Comparison of ENCODE assay signal across 14 cellular contexts in genomic region chrY:20558677-20559076, GRCh38. TPM values are rescaled to one million over a fixed set of nuclear protein-coding genes. Genes with fewer than 3 reads are reported as not detected.
A peak's percentile ranks its signal among the peaks of the same experiment; 100 is the strongest.
DNase-seq lines count a peak whose midpoint lies in the region; TF ChIP-seq lines count a peak whose summit lies in the region.
"Had no signal": no experiment of that assay in that cellular context is flagged by ENCODE, and none has a peak within 500 bp of the region (broad histone marks: within the 10 kb centered on the region; RNA-seq: fewer than 3 reads in every experiment).

No MANE protein-coding gene starts in this region.

- H3K4me1 ChIP-seq in fibroblast of lung (ENCODE audit: control insufficient read depth, extremely low read depth, insufficient read depth, low read length) (no peaks in the 10 kb centered on the region), neutrophil (ENCODE audit: control insufficient read depth in 1 of 2, insufficient read depth in 1 of 2, low read depth in 1 of 2, low read length in 1 of 2) (no peaks in the 10 kb centered on the region), spleen (peaks cover 0 to 16% (median 0%) of the 10 kb centered on the region in 6 donors)
- H3K4me1 ChIP-seq: colonic mucosa had no signal

- H3K79me2 ChIP-seq in fibroblast of lung (ENCODE audit: control insufficient read depth, insufficient read depth, low read length), result no peaks in the 10 kb centered on the region

- intact Hi-C loops in spleen (cut with DNase I; ENCODE audit: low total_unique reads), result no loop called here

- TF ChIP-seq CTCF in LNCAP (IDR thresholded peaks at IDR 0.05), result peak; percentile 38; the same call in 1 of the 2 replicates
- peak; percentile 40 for TF ChIP-seq CTCF in fibroblast of lung (conservative IDR thresholded peaks at IDR 0.05 in 1 of 2, IDR thresholded peaks at IDR 0.05 in 1 of 2; ENCODE audit: low read depth in 1 of 2, low read length in 2 of 2)
- TF ChIP-seq CTCF in neutrophil (IDR thresholded peaks at IDR 0.05), result peak; percentile 20
- TF ChIP-seq CTCF in spleen (IDR thresholded peaks at IDR 0.05 in 8 of 11, conservative IDR thresholded peaks at IDR 0.05 in 3 of 11), result peak in 4 of 11 experiments; percentile 47 to 59 (median 55)

- no peak overlapping the region for H3K4me3 ChIP-seq in fibroblast of lung (replicated peaks in 1 of 4; ENCODE audit: control extremely low read depth in 1 of 4, insufficient read depth in 1 of 4, low read depth in 3 of 4, low read length in 4 of 4)
- H3K4me3 ChIP-seq in neutrophil (ENCODE audit: low read depth in 1 of 2, low read length in 1 of 2), result no peak overlapping the region
- H3K4me3 ChIP-seq in spleen, result no peak overlapping the region
- H3K4me3 ChIP-seq: colonic mucosa, gastroesophageal sphincter had no signal

- no peak for TF ChIP-seq POLR2A in spleen (IDR thresholded peaks at IDR 0.05)

- H3K9ac ChIP-seq in fibroblast of lung (ENCODE audit: insufficient read depth, low read length), result no peak overlapping the region

- H3K27ac ChIP-seq in fibroblast of lung (ENCODE audit: insufficient read depth, low read length) (no peak overlapping the region), neutrophil (no peak overlapping the region), spleen (peak overlapping the region in 1 of 8 donors; percentile 23)
- H3K27ac ChIP-seq: colonic mucosa, gastroesophageal sphincter had no signal

- H3K9me3 ChIP-seq in fibroblast of lung (ENCODE audit: control insufficient read depth, insufficient read depth, low read depth, low read length) (no peaks in the 10 kb centered on the region), neutrophil (no peaks in the 10 kb centered on the region), spleen (no peaks in the 10 kb centered on the region)
- H3K9me3 ChIP-seq: colonic mucosa, gastroesophageal sphincter had no signal

- no peak overlapping the region for H2AFZ ChIP-seq in fibroblast of lung (ENCODE audit: low read length)

- H3K36me3 ChIP-seq in fibroblast of lung (ENCODE audit: control insufficient read depth, insufficient read depth, low read length), result no peaks in the 10 kb centered on the region
- H3K36me3 ChIP-seq in neutrophil, result no peaks in the 10 kb centered on the region
- H3K36me3 ChIP-seq in spleen, result peaks cover 0 to 6% (median 0%) of the 10 kb centered on the region in 6 donors
- H3K36me3 ChIP-seq: colonic mucosa, gastroesophageal sphincter had no signal

- H3K4me2 ChIP-seq in fibroblast of lung (ENCODE audit: extremely low read depth, insufficient read depth, low read length), result no peak overlapping the region

- H3K27me3 ChIP-seq in fibroblast of lung (ENCODE audit: control insufficient read depth, insufficient read depth, low read length) (no peaks in the 10 kb centered on the region), neutrophil (no peaks in the 10 kb centered on the region), spleen (replicated peaks in 1 of 7) (no peaks in the 10 kb centered on the region)
- H3K27me3 ChIP-seq: colonic mucosa, gastroesophageal sphincter had no signal

- peak; percentile 38 for DNase-seq in EH (ENCODE audit: low read depth)
- DNase-seq in fibroblast of lung (ENCODE audit: low read depth in 2 of 2), result peak in 1 of 2 donors; percentile 48
- no peak for DNase-seq in spleen
- DNase-seq in NAMALWA (ENCODE audit: low spot score), result no peak
- no peak for DNase-seq in activated gamma-delta T cell treated with Interleukin-2 at 50 U/mL for 16 hours
- DNase-seq: activated CD4-positive, alpha-beta memory T cell treated with anti-CD3 and anti-CD28 coated beads for 36 hours; activated naive CD4-positive, alpha-beta T cell; colonic mucosa; DMS79; mammary epithelial cell; NCI-H1436 had no signal

- no peaks in the 10 kb centered on the region for H4K20me1 ChIP-seq in fibroblast of lung (ENCODE audit: control insufficient read depth, extremely low read depth, insufficient read depth, low read length)

- WGBS in spleen, 5 donors, result 4 to 18% (median 6%) methylated on average over 2 of the region's 2 CpGs; no CpG with 5 or more reads in 2 of the 5 donors

RNA-seq across cellular contexts. Expression of gene EIF1AY, which starts 16.9 kb away (rescaled TPM):
- total RNA-seq in fibroblast of lung, result 30.6 TPM in 1 of 2 replicates, not detected in the other
- polyA plus RNA-seq in fibroblast of lung, result 25.0 TPM in 1 of 2 replicates, not detected in the other
- polyA plus RNA-seq in fibroblast of lung (2012), result 28.1 TPM in 1 of 2 replicates, not detected in the other
- 0.55 TPM in 1 of 2 replicates, not detected in the other for polyA minus RNA-seq in fibroblast of lung (ENCODE audit: low replicate concordance)
- 10 to 100 TPM in 2 of 7 donors, not detected in 5; 55.0 to 60.6 TPM for total RNA-seq in spleen
- 10 to 100 TPM in 2 of 3 donors, not detected in 1; 63.8 to 85.9 TPM for polyA plus RNA-seq in spleen
- total RNA-seq: colonic mucosa, mammary epithelial cell had no signal
- polyA plus RNA-seq: mammary epithelial cell had no signal
